9 cellular contexts compared by ENCODE assay signal in the genomic region with DNA sequence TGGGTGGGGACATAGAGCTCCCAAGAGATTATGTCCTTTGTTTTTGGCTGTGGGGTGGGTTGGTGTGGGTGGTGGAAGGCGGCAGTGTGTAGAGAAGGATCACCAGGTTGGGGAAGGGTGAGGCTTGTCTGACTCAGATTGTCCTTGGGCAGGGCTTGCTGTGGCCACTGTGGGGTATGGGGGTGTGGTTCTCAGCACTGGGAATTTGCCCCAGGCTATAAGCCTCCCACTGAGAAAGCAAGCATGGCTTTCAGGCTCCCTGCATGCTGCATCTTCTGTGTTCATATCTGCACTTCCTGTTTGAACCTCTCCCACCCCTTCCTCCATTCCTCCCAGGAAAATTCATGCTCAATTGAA. TPM values are rescaled to one million over a fixed set of nuclear protein-coding genes. Genes with fewer than 3 reads are reported as not detected.
DNase-seq lines count a peak whose midpoint lies in the region; ATAC-seq and TF ChIP-seq lines count a peak whose summit lies in the region.
"Had no signal": no experiment of that assay in that cellular context is flagged by ENCODE, and none has a peak within 500 bp of the region (broad histone marks: within the 10 kb centered on the region; RNA-seq: fewer than 3 reads in every experiment).

No MANE protein-coding gene starts in this region.

- no peaks in the 10 kb centered on the region for H3K9me3 Mint-ChIP-seq in activated CD8-positive, alpha-beta T cell treated with anti-CD3 and anti-CD28 coated beads, Interleukin-2, amount 10 ng/mL, durations not matched to agents 7 days and 5 days (ENCODE audit: insufficient read depth)

- POLR2A ChIA-PET in activated CD8-positive, alpha-beta T cell treated with anti-CD3 and anti-CD28 coated beads, Interleukin-2, amount 10 ng/mL, durations not matched to agents 7 days and 5 days (lab: Charles Lee): interaction anchor here (0.6 to 1.3 kb wide), 4 partner anchors 12 to 68 kb away, joined by 3 to 12 read pairs (median 4); partner anchors contain the start of gene EPSTI1

- H3K4me3 Mint-ChIP-seq in activated CD8-positive, alpha-beta T cell treated with anti-CD3 and anti-CD28 coated beads, Interleukin-2, amount 10 ng/mL, durations not matched to agents 7 days and 5 days: no peak overlapping the region

- ATAC-seq in HG03432 (IDR thresholded peaks at IDR 0.05; ENCODE audit: unreplicated experiment) (peak; percentile 53), GM21381 (IDR thresholded peaks at IDR 0.05; ENCODE audit: unreplicated experiment) (no peak)
- ATAC-seq in activated CD8-positive, alpha-beta T cell treated with anti-CD3 and anti-CD28 coated beads, Interleukin-2, amount 10 ng/mL, durations not matched to agents 7 days and 5 days: peak; percentile 43

- CTCF ChIA-PET in activated CD8-positive, alpha-beta T cell treated with anti-CD3 and anti-CD28 coated beads, Interleukin-2, amount 10 ng/mL, durations not matched to agents 7 days and 5 days (lab: Charles Lee): interaction anchor here (0.7 to 2.1 kb wide), 4 partner anchors 18 to 85 kb away, joined by 3 to 8 read pairs (median 4); no protein-coding TSS in a partner anchor

- no peak for TF ChIP-seq CTCF in GM13976 (IDR thresholded peaks at IDR 0.05; ENCODE audit: borderline replicate concordance, control extremely low read depth, extremely low read depth, insufficient read depth, missing control alignments)

- peak overlapping the region; percentile 35 for H3K27ac Mint-ChIP-seq in activated CD8-positive, alpha-beta T cell treated with anti-CD3 and anti-CD28 coated beads, Interleukin-2, amount 10 ng/mL, durations not matched to agents 7 days and 5 days

- peaks cover 19% of the 10 kb centered on the region for H3K36me3 Mint-ChIP-seq in activated CD8-positive, alpha-beta T cell treated with anti-CD3 and anti-CD28 coated beads, Interleukin-2, amount 10 ng/mL, durations not matched to agents 7 days and 5 days (ENCODE audit: low read depth)

- in situ Hi-C loops in GM13976 (cut with MboI; ENCODE audit: low sequenced_read_pairs, unreplicated experiment): no loop called here

- H3K27me3 Mint-ChIP-seq in activated CD8-positive, alpha-beta T cell treated with anti-CD3 and anti-CD28 coated beads, Interleukin-2, amount 10 ng/mL, durations not matched to agents 7 days and 5 days (ENCODE audit: low read depth): no peaks in the 10 kb centered on the region

- peaks cover 39% of the 10 kb centered on the region for H3K4me1 Mint-ChIP-seq in activated CD8-positive, alpha-beta T cell treated with anti-CD3 and anti-CD28 coated beads, Interleukin-2, amount 10 ng/mL, durations not matched to agents 7 days and 5 days (ENCODE audit: low read depth)

- peak; percentile 41 for DNase-seq in DMS153 treated with DMSO at 0.1 percent for 48 hours (lab: John Stamatoyannopoulos, UW; ENCODE audit: unreplicated experiment)
- DNase-seq in activated CD8-positive, alpha-beta T cell treated with anti-CD3 and anti-CD28 coated beads, Interleukin-2, amount 10 ng/mL, durations not matched to agents 7 days and 5 days: peak; percentile 36
- DNase-seq in islet precursor cell: peak; percentile 89
- no peak for DNase-seq in GM13976 (ENCODE audit: low spot score)
- DNase-seq in NCI-H774 (lab: John Stamatoyannopoulos, UW): no peak
- DNase-seq in NCI-H187 treated with DMSO at 0.1 percent for 48 hours (lab: John Stamatoyannopoulos, UW): no peak
- DNase-seq: left cardiac atrium had no signal

RNA-seq across cellular contexts. Expression of gene DNAJC15, which starts 34.9 kb away (rescaled TPM):
- 10 to 100 TPM; 12.3 to 14.2 TPM for total RNA-seq in activated CD8-positive, alpha-beta T cell treated with anti-CD3 and anti-CD28 coated beads, Interleukin-2, amount 10 ng/mL, durations not matched to agents 7 days and 5 days

Comparison
In these comparisons a context has a peak if more than half of its experiments do, and no peak if none do; other contexts are left out.
1. DNase-seq: peak in DMS153 treated with DMSO at 0.1 percent for 48 hours (single experiment), activated CD8-positive, alpha-beta T cell treated with anti-CD3 and anti-CD28 coated beads, Interleukin-2, amount 10 ng/mL, durations not matched to agents 7 days and 5 days (single experiment) and islet precursor cell (single experiment); none in GM13976 (single experiment), NCI-H774 (single experiment) and NCI-H187 treated with DMSO at 0.1 percent for 48 hours (single experiment).